ENCODE assay signal across 20 cellular contexts in genomic region chr7:34723866-34724490, GRCh38.
DNase-seq lines count a peak whose midpoint lies in the region; ATAC-seq and TF ChIP-seq lines count a peak whose summit lies in the region.
"Had no signal": no experiment of that assay in that cellular context is flagged by ENCODE, and none has a peak within 500 bp of the region (broad histone marks: within the 10 kb centered on the region; RNA-seq: fewer than 3 reads in every experiment).

No MANE protein-coding gene starts in this region.

- H3K9me3 ChIP-seq in PC-9 (ENCODE audit: insufficient read depth, low read depth) (no peaks in the 10 kb centered on the region), fibroblast of lung (ENCODE audit: control insufficient read depth, insufficient read depth, low read depth, low read length) (no peaks in the 10 kb centered on the region)

- DNase-seq in activated naive CD4-positive, alpha-beta T cell treated with anti-CD3 and anti-CD28 coated beads for 36 hours, result no peak
- DNase-seq in PC-9 (no peak), fibroblast of lung (ENCODE audit: low read depth in 2 of 2) (no peak), NCI-H146 treated with DMSO at 0.1 percent for 48 hours (lab: John Stamatoyannopoulos, UW; ENCODE audit: unreplicated experiment) (no peak), AG08396 (ENCODE audit: low spot score) (no peak)
- no peak for DNase-seq in stimulated activated naive CD8-positive, alpha-beta T cell treated with anti-CD3 and anti-CD28 coated beads, Interleukin-15, amount 100 ng/mL, for 72 hours
- no peak for DNase-seq in activated CD8-positive, alpha-beta memory T cell treated with anti-CD3 and anti-CD28 coated beads for 24 hours
- DNase-seq: activated CD4-positive, alpha-beta memory T cell treated with anti-CD3 and anti-CD28 coated beads, Interleukin-2, amount 10 ng/mL, durations not matched to agents 7 days and 5 days; activated T-cell treated with anti-CD3 and anti-CD28 coated beads, Interleukin-2, amount 50 U/mL, for 72 hours; KBM-7; NCI-H1092; NCI-H510A treated with DMSO at 0.1 percent for 48 hours; stimulated activated CD4-positive, alpha-beta T cell treated with anti-CD3 and anti-CD28 coated beads, Interleukin-12 subunit alpha, Interleukin-12 subunit beta, amount 100 ng/mL, for 4 hours; trophoblast cell; WERI-Rb-1 had no signal

- TF ChIP-seq CTCF in PC-9 (conservative IDR thresholded peaks at IDR 0.05) (no peak), fibroblast of lung (conservative IDR thresholded peaks at IDR 0.05 in 1 of 2, IDR thresholded peaks at IDR 0.05 in 1 of 2; ENCODE audit: low read depth in 1 of 2, low read length in 2 of 2) (no peak)

- H3K79me2 ChIP-seq in PC-9 (ENCODE audit: low read depth) (no peaks in the 10 kb centered on the region), fibroblast of lung (ENCODE audit: control insufficient read depth, insufficient read depth, low read length) (no peaks in the 10 kb centered on the region)
- H3K79me2 ChIP-seq: hepatocyte had no signal

- ATAC-seq in stimulated activated naive CD8-positive, alpha-beta T cell treated with anti-CD3 and anti-CD28 coated beads, Interleukin-15, amount 100 ng/mL, for 72 hours, result no peak
- ATAC-seq: activated T-cell treated with anti-CD3 and anti-CD28 coated beads, Interleukin-2, amount 50 U/mL, for 72 hours; Right ventricle myocardium inferior had no signal

- CTCF ChIA-PET in activated naive CD4-positive, alpha-beta T cell treated with anti-CD3 and anti-CD28 coated beads for 36 hours (lab: Charles Lee), result interaction anchor here (0.8 to 1.0 kb wide), 2 partner anchors 28 to 48 kb away, joined by 3 to 4 read pairs; no protein-coding TSS in a partner anchor
- CTCF ChIA-PET in PC-9 (lab: Charles Lee), result no interaction called here

- H3K4me2 ChIP-seq in PC-9, result peak overlapping the region; percentile 50
- H3K4me2 ChIP-seq in fibroblast of lung (ENCODE audit: extremely low read depth, insufficient read depth, low read length), result peak overlapping the region; percentile 15
- H3K4me2 ChIP-seq: hepatocyte had no signal

- H3K27me3 ChIP-seq in PC-9 (ENCODE audit: insufficient read depth, low read depth) (no peaks in the 10 kb centered on the region), fibroblast of lung (ENCODE audit: control insufficient read depth, insufficient read depth, low read length) (no peaks in the 10 kb centered on the region)
- H3K27me3 ChIP-seq: hepatocyte had no signal

- no peaks in the 10 kb centered on the region for H3F3A ChIP-seq in PC-9 (ENCODE audit: insufficient read depth, low read depth)

- H3K4me1 ChIP-seq in PC-9 (replicated peaks; ENCODE audit: insufficient read depth) (0 out of 2 replicates have a peak, but pooled peaks cover 8% of the 10 kb centered on the region), fibroblast of lung (ENCODE audit: control insufficient read depth, extremely low read depth, insufficient read depth, low read length) (no peaks in the 10 kb centered on the region)

- H4K20me1 ChIP-seq in PC-9 (ENCODE audit: insufficient read depth) (no peaks in the 10 kb centered on the region), fibroblast of lung (ENCODE audit: control insufficient read depth, extremely low read depth, insufficient read depth, low read length) (no peaks in the 10 kb centered on the region)

- H3K9me2 ChIP-seq in PC-9 (ENCODE audit: insufficient read depth), result no peaks in the 10 kb centered on the region

- POLR2A ChIA-PET in PC-9 (lab: Charles Lee; ENCODE audit: unreplicated experiment), result no interaction called here

- peaks cover 23% of the 10 kb centered on the region for H3K4me1 Mint-ChIP-seq in activated naive CD4-positive, alpha-beta T cell treated with anti-CD3 and anti-CD28 coated beads, Interleukin-2, amount 50 U/mL, for 24 hours
- peaks cover 15% of the 10 kb centered on the region for H3K4me1 Mint-ChIP-seq in activated naive CD4-positive, alpha-beta T cell treated with anti-CD3 and anti-CD28 coated beads for 36 hours (ENCODE audit: low read depth)
- H3K4me1 Mint-ChIP-seq in stimulated activated naive CD8-positive, alpha-beta T cell treated with anti-CD3 and anti-CD28 coated beads, Interleukin-15, amount 100 ng/mL, for 72 hours, result peaks cover 8% of the 10 kb centered on the region
- H3K4me1 Mint-ChIP-seq: memory B cell had no signal

- H3K36me3 ChIP-seq in PC-9 (ENCODE audit: low read depth), result no peaks in the 10 kb centered on the region
- H3K36me3 ChIP-seq in fibroblast of lung (ENCODE audit: control insufficient read depth, insufficient read depth, low read length), result no peaks in the 10 kb centered on the region
- H3K36me3 ChIP-seq: WERI-Rb-1 had no signal

- no peaks in the 10 kb centered on the region for H3K9me3 Mint-ChIP-seq in activated naive CD4-positive, alpha-beta T cell treated with anti-CD3 and anti-CD28 coated beads, Interleukin-2, amount 50 U/mL, for 24 hours
- no peaks in the 10 kb centered on the region for H3K9me3 Mint-ChIP-seq in activated naive CD4-positive, alpha-beta T cell treated with anti-CD3 and anti-CD28 coated beads for 36 hours
- H3K9me3 Mint-ChIP-seq in stimulated activated naive CD8-positive, alpha-beta T cell treated with anti-CD3 and anti-CD28 coated beads, Interleukin-15, amount 100 ng/mL, for 72 hours, result no peaks in the 10 kb centered on the region
- H3K9me3 Mint-ChIP-seq: activated CD4-positive, alpha-beta memory T cell treated with anti-CD3 and anti-CD28 coated beads, Interleukin-2, amount 10 ng/mL, durations not matched to agents 7 days and 5 days; memory B cell; neural crest cell had no signal

- BruUV-seq in PC-9 (replicated peaks; lab: Mats Ljungman, UMichigan), result no TSS peak

- H3K27me3 Mint-ChIP-seq in activated naive CD4-positive, alpha-beta T cell treated with anti-CD3 and anti-CD28 coated beads, Interleukin-2, amount 50 U/mL, for 24 hours, result peaks cover 2% of the 10 kb centered on the region
- no peaks in the 10 kb centered on the region for H3K27me3 Mint-ChIP-seq in activated naive CD4-positive, alpha-beta T cell treated with anti-CD3 and anti-CD28 coated beads for 36 hours (ENCODE audit: low read depth)
- H3K27me3 Mint-ChIP-seq in stimulated activated naive CD8-positive, alpha-beta T cell treated with anti-CD3 and anti-CD28 coated beads, Interleukin-15, amount 100 ng/mL, for 72 hours, result no peaks in the 10 kb centered on the region
- H3K27me3 Mint-ChIP-seq: activated CD4-positive, alpha-beta memory T cell treated with anti-CD3 and anti-CD28 coated beads, Interleukin-2, amount 10 ng/mL, durations not matched to agents 7 days and 5 days had no signal

- no peak overlapping the region for H3K9ac ChIP-seq in fibroblast of lung (ENCODE audit: insufficient read depth, low read length)

- no peak overlapping the region for H3K27ac Mint-ChIP-seq in activated naive CD4-positive, alpha-beta T cell treated with anti-CD3 and anti-CD28 coated beads, Interleukin-2, amount 50 U/mL, for 24 hours
- H3K27ac Mint-ChIP-seq in activated naive CD4-positive, alpha-beta T cell treated with anti-CD3 and anti-CD28 coated beads for 36 hours, result no peak overlapping the region
- H3K27ac Mint-ChIP-seq in stimulated activated naive CD8-positive, alpha-beta T cell treated with anti-CD3 and anti-CD28 coated beads, Interleukin-15, amount 100 ng/mL, for 72 hours, result peak overlapping the region; percentile 63 to 84
- H3K27ac Mint-ChIP-seq: activated CD4-positive, alpha-beta memory T cell treated with anti-CD3 and anti-CD28 coated beads, Interleukin-2, amount 10 ng/mL, durations not matched to agents 7 days and 5 days; activated T-cell treated with anti-CD3 and anti-CD28 coated beads, Interleukin-2, amount 50 U/mL, for 72 hours; memory B cell had no signal

- intact Hi-C loops in activated naive CD4-positive, alpha-beta T cell treated with anti-CD3 and anti-CD28 coated beads for 36 hours (cut with micrococcal nuclease), result loop anchor here (10.0 kb wide), 1 partner anchor 399 kb away; no protein-coding TSS in a partner anchor
- intact Hi-C loops in PC-9 (cut with micrococcal nuclease; ENCODE audit: unreplicated experiment), result no loop called here

- no peak overlapping the region for H3K27ac ChIP-seq in PC-9
- no peak overlapping the region for H3K27ac ChIP-seq in fibroblast of lung (ENCODE audit: insufficient read depth, low read length)
- H3K27ac ChIP-seq: hepatocyte, WERI-Rb-1 had no signal

- H2AFZ ChIP-seq in PC-9, result peak overlapping the region; percentile 58
- no peak overlapping the region for H2AFZ ChIP-seq in fibroblast of lung (ENCODE audit: low read length)
- H2AFZ ChIP-seq: hepatocyte had no signal

- peak overlapping the region; percentile 50 for H3K4me3 Mint-ChIP-seq in activated naive CD4-positive, alpha-beta T cell treated with anti-CD3 and anti-CD28 coated beads, Interleukin-2, amount 50 U/mL, for 24 hours
- H3K4me3 Mint-ChIP-seq in activated naive CD4-positive, alpha-beta T cell treated with anti-CD3 and anti-CD28 coated beads for 36 hours, result no peak overlapping the region
- peak overlapping the region in 1 of 2 donors; percentile 2 for H3K4me3 Mint-ChIP-seq in stimulated activated naive CD8-positive, alpha-beta T cell treated with anti-CD3 and anti-CD28 coated beads, Interleukin-15, amount 100 ng/mL, for 72 hours
- H3K4me3 Mint-ChIP-seq: activated CD4-positive, alpha-beta memory T cell treated with anti-CD3 and anti-CD28 coated beads, Interleukin-2, amount 10 ng/mL, durations not matched to agents 7 days and 5 days; activated T-cell treated with anti-CD3 and anti-CD28 coated beads, Interleukin-2, amount 50 U/mL, for 72 hours; memory B cell; neural crest cell had no signal

- no peaks in the 10 kb centered on the region for H3K36me3 Mint-ChIP-seq in activated naive CD4-positive, alpha-beta T cell treated with anti-CD3 and anti-CD28 coated beads, Interleukin-2, amount 50 U/mL, for 24 hours
- no peaks in the 10 kb centered on the region for H3K36me3 Mint-ChIP-seq in activated naive CD4-positive, alpha-beta T cell treated with anti-CD3 and anti-CD28 coated beads for 36 hours (ENCODE audit: low read depth)
- H3K36me3 Mint-ChIP-seq: memory B cell had no signal

- no peak overlapping the region for H3K4me3 ChIP-seq in PC-9
- peak overlapping the region in 1 of 4 experiments; percentile 14 for H3K4me3 ChIP-seq in fibroblast of lung (replicated peaks in 1 of 4; ENCODE audit: control extremely low read depth in 1 of 4, insufficient read depth in 1 of 4, low read depth in 3 of 4, low read length in 4 of 4)
- H3K4me3 ChIP-seq: hepatocyte had no signal

Comparison
In these comparisons a context has a peak if more than half of its experiments do, and no peak if none do; other contexts are left out.
1. H3K27ac Mint-ChIP-seq: peak in stimulated activated naive CD8-positive, alpha-beta T cell treated with anti-CD3 and anti-CD28 coated beads, Interleukin-15, amount 100 ng/mL, for 72 hours (2 of 2); none in activated naive CD4-positive, alpha-beta T cell treated with anti-CD3 and anti-CD28 coated beads, Interleukin-2, amount 50 U/mL, for 24 hours (single experiment) and activated naive CD4-positive, alpha-beta T cell treated with anti-CD3 and anti-CD28 coated beads for 36 hours (single experiment).